ENCODE assay signal across 10 cellular contexts in the genomic region with DNA sequence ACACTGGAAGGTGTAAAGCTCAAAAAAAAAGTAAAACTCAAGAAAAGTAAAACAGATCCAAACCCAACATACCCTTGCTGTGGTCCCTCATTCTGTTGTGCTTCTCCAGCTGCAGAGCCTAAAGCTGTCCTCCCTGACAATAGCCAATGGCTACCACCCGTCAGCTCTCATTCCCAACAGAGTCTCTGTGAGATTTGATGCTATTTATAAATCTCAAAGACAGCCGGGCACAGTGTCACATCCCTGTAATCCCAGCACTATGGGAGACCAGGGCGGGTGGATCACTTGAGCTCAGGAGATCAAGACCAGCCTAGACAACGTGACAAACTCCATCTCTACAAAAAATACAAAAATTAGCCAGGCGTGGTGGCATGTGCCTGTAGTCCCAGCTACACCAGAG.
"Had no signal": no experiment of that assay in that cellular context is flagged by ENCODE, and none has a peak within 500 bp of the region (broad histone marks: within the 10 kb centered on the region; RNA-seq: fewer than 3 reads in every experiment).

No MANE protein-coding gene starts in this region.

- DNase-seq: activated CD4-positive, alpha-beta memory T cell treated with anti-CD3 and anti-CD28 coated beads for 36 hours; activated CD4-positive, CD25-positive, alpha-beta regulatory T cell treated with anti-CD3 and anti-CD28 coated beads, Interleukin-2, amount 50 U/mL, for 72 hours; activated T-cell treated with anti-CD3 and anti-CD28 coated beads, Interleukin-2, amount 50 U/mL, for 72 hours; foreskin melanocyte; naive thymus-derived CD4-positive, alpha-beta T cell had no signal

- H3K4me3 Mint-ChIP-seq: activated CD4-positive, alpha-beta memory T cell treated with anti-CD3 and anti-CD28 coated beads for 36 hours; activated T-cell treated with anti-CD3 and anti-CD28 coated beads, Interleukin-2, amount 50 U/mL, for 72 hours; mesothelial cell of epicardium; naive thymus-derived CD4-positive, alpha-beta T cell; stimulated activated naive CD8-positive, alpha-beta T cell treated with anti-CD3 and anti-CD28 coated beads, Interleukin-15, Interleukin-2, amounts not matched to agents 100 ng/mL and 50 ng/mL, for 24 hours had no signal

- ATAC-seq: activated T-cell treated with anti-CD3 and anti-CD28 coated beads, Interleukin-2, amount 50 U/mL, for 72 hours; naive thymus-derived CD4-positive, alpha-beta T cell; sciatic nerve had no signal

- H3K27me3 Mint-ChIP-seq: activated CD4-positive, alpha-beta memory T cell treated with anti-CD3 and anti-CD28 coated beads for 36 hours; naive thymus-derived CD4-positive, alpha-beta T cell; progenitor cell of endocrine pancreas; stimulated activated naive CD8-positive, alpha-beta T cell treated with anti-CD3 and anti-CD28 coated beads, Interleukin-15, Interleukin-2, amounts not matched to agents 100 ng/mL and 50 ng/mL, for 24 hours had no signal

- H3K27ac Mint-ChIP-seq: activated CD4-positive, alpha-beta memory T cell treated with anti-CD3 and anti-CD28 coated beads for 36 hours; activated T-cell treated with anti-CD3 and anti-CD28 coated beads, Interleukin-2, amount 50 U/mL, for 72 hours; mesothelial cell of epicardium; progenitor cell of endocrine pancreas; stimulated activated naive CD8-positive, alpha-beta T cell treated with anti-CD3 and anti-CD28 coated beads, Interleukin-15, Interleukin-2, amounts not matched to agents 100 ng/mL and 50 ng/mL, for 24 hours had no signal

- H3K4me1 Mint-ChIP-seq: mesothelial cell of epicardium had no signal

- H3K4me3 ChIP-seq: thoracic aorta had no signal

- H3K9me3 Mint-ChIP-seq: activated CD4-positive, alpha-beta memory T cell treated with anti-CD3 and anti-CD28 coated beads for 36 hours; activated T-cell treated with anti-CD3 and anti-CD28 coated beads, Interleukin-2, amount 50 U/mL, for 72 hours; mesothelial cell of epicardium; naive thymus-derived CD4-positive, alpha-beta T cell; stimulated activated naive CD8-positive, alpha-beta T cell treated with anti-CD3 and anti-CD28 coated beads, Interleukin-15, Interleukin-2, amounts not matched to agents 100 ng/mL and 50 ng/mL, for 24 hours had no signal

- H3K27ac ChIP-seq: thoracic aorta had no signal

- H3K9me3 ChIP-seq: thoracic aorta had no signal
